In the genomic region with DNA sequence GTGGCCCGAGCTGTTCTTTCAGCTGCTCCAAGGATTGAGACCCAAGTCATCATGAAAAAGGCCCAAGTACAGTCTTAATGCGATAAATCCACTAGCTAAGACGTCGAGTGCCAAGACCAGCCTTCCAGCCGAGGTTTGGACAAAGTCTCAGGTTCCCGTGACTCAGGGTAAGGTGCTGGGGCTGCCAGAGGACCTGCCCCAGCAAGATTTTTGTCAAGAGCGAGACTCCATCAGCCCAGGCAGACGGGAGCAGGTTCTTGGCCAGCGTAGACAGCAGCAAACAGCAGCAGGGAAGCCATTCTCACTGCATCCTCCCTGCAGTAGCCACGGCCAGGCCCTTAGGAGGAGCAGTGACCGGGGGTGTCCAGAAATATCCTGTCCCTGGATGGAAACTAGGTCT, we compare ENCODE assay signal across 17 cellular contexts. TPM values are rescaled to one million over a fixed set of nuclear protein-coding genes. Genes with fewer than 3 reads are reported as not detected.
A peak's percentile ranks its signal among the peaks of the same experiment; 100 is the strongest.
DNase-seq lines count a peak whose midpoint lies in the region; ATAC-seq and TF ChIP-seq lines count a peak whose summit lies in the region.
"Had no signal": no experiment of that assay in that cellular context is flagged by ENCODE, and none has a peak within 500 bp of the region (broad histone marks: within the 10 kb centered on the region; RNA-seq: fewer than 3 reads in every experiment).

No MANE protein-coding gene starts in this region.

- intact Hi-C loops in heart right ventricle (cut with DNase I) (loop anchor here in 1 of 10 donors (10.0 kb wide), 1 partner anchor 220 kb away; no protein-coding TSS in a partner anchor), Right ventricle myocardium superior (cut with DNase I) (no loop called here)

- no peaks in the 10 kb centered on the region for H3K27me3 Mint-ChIP-seq in endodermal cell (ENCODE audit: insufficient read depth)
- H3K27me3 Mint-ChIP-seq in stimulated activated naive B cell treated with anti-CD40 and anti-IgM and Interleukin-4, amounts not matched to agents 10 μg/mL and 1 μg/mL and 100 μg/mL, for 72 hours, result no peaks in the 10 kb centered on the region
- H3K27me3 Mint-ChIP-seq: activated B cell treated with CpG ODN at 0.5 μM for 24 hours had no signal

- H3K4me1 ChIP-seq in heart right ventricle (peaks cover 14 to 55% (median 42%) of the 10 kb centered on the region in 9 donors), endodermal cell (ENCODE audit: control insufficient read depth, insufficient read depth, low read length) (peaks cover 5% of the 10 kb centered on the region)

- peaks cover 47% of the 10 kb centered on the region for H3K36me3 Mint-ChIP-seq in endodermal cell (ENCODE audit: low read depth)
- peaks cover 18 to 46% of the 10 kb centered on the region in 2 donors for H3K36me3 Mint-ChIP-seq in stimulated activated naive B cell treated with anti-CD40 and anti-IgM and Interleukin-4, amounts not matched to agents 10 μg/mL and 1 μg/mL and 100 μg/mL, for 72 hours

- H3K4me3 ChIP-seq in heart right ventricle, result peak overlapping the region in 6 of 10 donors; percentile 0 to 17 (median 6)
- H3K4me3 ChIP-seq in endodermal cell (ENCODE audit: low read length), result peak overlapping the region; percentile 59
- H3K4me3 ChIP-seq: hepatocyte, MG63, transverse colon had no signal

- WGBS in heart right ventricle, 2 donors, result 65 to 66% methylated on average over 11 of the region's 11 CpGs
- 92 to 96% methylated on average over 9 to 11 of the region's 11 CpGs for WGBS in endodermal cell (ENCODE audit: insufficient coverage in 1 of 2, insufficient read length in 1 of 2), 2 experiments

- H3K9ac ChIP-seq in endodermal cell (ENCODE audit: extremely low read depth, low read length, poor library complexity, severe bottlenecking), result no peak overlapping the region

- H3K9me3 ChIP-seq in heart right ventricle (no peaks in the 10 kb centered on the region), endodermal cell (ENCODE audit: control insufficient read depth, low read length) (no peaks in the 10 kb centered on the region)
- H3K9me3 ChIP-seq: MG63, transverse colon had no signal

- H3K27ac ChIP-seq in heart right ventricle (peak overlapping the region in 8 of 10 donors; percentile 5 to 58 (median 41)), endodermal cell (ENCODE audit: low read depth, low read length) (no peak overlapping the region)
- H3K27ac ChIP-seq: hepatocyte, transverse colon had no signal

- no peak overlapping the region for H3K4me3 Mint-ChIP-seq in endodermal cell
- no peak overlapping the region for H3K4me3 Mint-ChIP-seq in stimulated activated naive B cell treated with anti-CD40 and anti-IgM and Interleukin-4, amounts not matched to agents 10 μg/mL and 1 μg/mL and 100 μg/mL, for 72 hours

- peak overlapping the region; percentile 86 for H3K27ac Mint-ChIP-seq in endodermal cell
- H3K27ac Mint-ChIP-seq in stimulated activated naive B cell treated with anti-CD40 and anti-IgM and Interleukin-4, amounts not matched to agents 10 μg/mL and 1 μg/mL and 100 μg/mL, for 72 hours, result peak overlapping the region; percentile 62
- H3K27ac Mint-ChIP-seq: activated B cell treated with CpG ODN at 0.5 μM for 24 hours had no signal

- no peaks in the 10 kb centered on the region for H3K9me3 Mint-ChIP-seq in endodermal cell
- no peaks in the 10 kb centered on the region for H3K9me3 Mint-ChIP-seq in stimulated activated naive B cell treated with anti-CD40 and anti-IgM and Interleukin-4, amounts not matched to agents 10 μg/mL and 1 μg/mL and 100 μg/mL, for 72 hours
- H3K9me3 Mint-ChIP-seq: activated B cell treated with CpG ODN at 0.5 μM for 24 hours had no signal

- no peak for TF ChIP-seq CTCF in heart right ventricle (IDR thresholded peaks at IDR 0.05)
- TF ChIP-seq CTCF in endodermal cell (conservative IDR thresholded peaks at IDR 0.05), result no peak

- H3K27me3 ChIP-seq in heart right ventricle (no peaks in the 10 kb centered on the region), endodermal cell (ENCODE audit: control insufficient read depth, insufficient read depth, low read length, poor library complexity, severe bottlenecking) (no peaks in the 10 kb centered on the region)
- H3K27me3 ChIP-seq: hepatocyte, MG63, transverse colon had no signal

- peaks cover 12% of the 10 kb centered on the region for H3K4me1 Mint-ChIP-seq in endodermal cell
- peaks cover 24 to 45% of the 10 kb centered on the region in 2 donors for H3K4me1 Mint-ChIP-seq in stimulated activated naive B cell treated with anti-CD40 and anti-IgM and Interleukin-4, amounts not matched to agents 10 μg/mL and 1 μg/mL and 100 μg/mL, for 72 hours

- H3K36me3 ChIP-seq in heart right ventricle, result peaks cover 0 to 51% (median 17%) of the 10 kb centered on the region in 9 donors
- H3K36me3 ChIP-seq in endodermal cell (ENCODE audit: control insufficient read depth, insufficient read depth, low read length), result peaks cover 25% of the 10 kb centered on the region
- H3K36me3 ChIP-seq: transverse colon had no signal

- no peak for ATAC-seq in heart right ventricle
- ATAC-seq in Right ventricle myocardium superior (ENCODE audit: poor library complexity), result no peak
- ATAC-seq in stimulated activated naive B cell treated with anti-CD40 and anti-IgM and Interleukin-4, amounts not matched to agents 10 μg/mL and 1 μg/mL and 100 μg/mL, for 72 hours (replicated peaks), result no peak
- no peak for ATAC-seq in HG03354 (IDR thresholded peaks at IDR 0.05; ENCODE audit: poor library complexity, severe bottlenecking, unreplicated experiment)
- ATAC-seq: esophagus mucosa had no signal

- DNase-seq in heart right ventricle (no peak), Right ventricle myocardium superior (no peak), endodermal cell (no peak)
- DNase-seq in stimulated activated naive B cell treated with anti-CD40 and anti-IgM and Interleukin-4, amounts not matched to agents 10 μg/mL and 1 μg/mL and 100 μg/mL, for 72 hours, result no peak
- DNase-seq in stimulated activated CD4-positive, alpha-beta T cell treated with anti-CD3 and anti-CD28 coated beads, Interleukin-12 subunit alpha, Interleukin-12 subunit beta, amount 100 ng/mL, for 4 hours, result no peak
- no peak for DNase-seq in stimulated activated CD4-positive, alpha-beta T cell treated with anti-CD3 and anti-CD28 coated beads, Interleukin-2, amount 100 ng/mL, for 24 hours
- DNase-seq: activated B cell treated with CpG ODN at 0.5 μM for 24 hours; activated CD8-positive, alpha-beta memory T cell treated with anti-CD3 and anti-CD28 coated beads, Interleukin-2, amount 50 U/mL, for 4 hours; amniotic stem cell; MG63; NCI-H1930; NCI-H510A treated with DMSO at 0.1 percent for 48 hours; transverse colon had no signal

TF ChIP-seq in PFSK-1, 5 proteins besides CTCF, POLR2A, EP300 and RAD21:
- TF ChIP-seq POLR2AphosphoS5 (IDR thresholded peaks at IDR 0.05; ENCODE audit: low read depth, low read length), result peak; percentile 6; the same call in 1 of the 2 replicates
- no peak for TF ChIP-seq SIN3A (IDR thresholded peaks at IDR 0.05; ENCODE audit: borderline replicate concordance, insufficient read depth, low read length)

RNA-seq across cellular contexts. Expression of a gene that starts 3.4 kb away (rescaled TPM):
- total RNA-seq in heart right ventricle (10 to 100 TPM; 36.5 to 51.6 (median 48.1) TPM), Right ventricle myocardium superior (47.6 TPM), endodermal cell (10 to 100 TPM; 15.8 to 16.0 TPM)
- polyA plus RNA-seq in heart right ventricle, result 10 to 100 TPM; 14.4 to 17.3 TPM
- 3.8 TPM for polyA plus RNA-seq in PFSK-1 (2012; ENCODE audit: insufficient read length, low read depth)
- 7.3 TPM for polyA plus RNA-seq in endodermal cell (2013, experiment 1 of 2)
- polyA plus RNA-seq in endodermal cell (2013, experiment 2 of 2), result 7.7 TPM

RNA-seq across cellular contexts. Expression of a gene that starts 36.5 kb away (rescaled TPM):
- total RNA-seq in heart right ventricle (10 to 100 TPM in 1 of 10 donors, 1 to 10 TPM in 9; 4.5 to 11.1 (median 6.9) TPM), Right ventricle myocardium superior (7.4 TPM), endodermal cell (1 to 10 TPM; 2.9 to 4.6 TPM)
- 1 to 10 TPM; 6.3 to 6.4 TPM for polyA plus RNA-seq in heart right ventricle
- polyA plus RNA-seq in PFSK-1 (2012; ENCODE audit: insufficient read length, low read depth), result 25.0 TPM
- 1.1 TPM for polyA plus RNA-seq in endodermal cell (2013, experiment 1 of 2)
- 0.75 TPM for polyA plus RNA-seq in endodermal cell (2013, experiment 2 of 2)
